19 cellular contexts compared by ENCODE assay signal in genomic region chr12:107179883-107180282, GRCh38.
"Had no signal": no experiment of that assay in that cellular context is flagged by ENCODE, and none has a peak within 500 bp of the region (broad histone marks: within the 10 kb centered on the region; RNA-seq: fewer than 3 reads in every experiment).

No MANE protein-coding gene starts in this region.

- ATAC-seq: activated T-cell treated with anti-CD3 and anti-CD28 coated beads, Interleukin-2, amount 50 U/mL, for 4 hours; gastrocnemius medialis; heart right ventricle; left lung; mucosa of descending colon; naive thymus-derived CD4-positive, alpha-beta T cell had no signal

- H3K27ac Mint-ChIP-seq: activated naive CD4-positive, alpha-beta T cell treated with anti-CD3 and anti-CD28 coated beads, Interleukin-2, amount 50 U/mL, for 24 hours; brain had no signal

- H3K27ac ChIP-seq: gastrocnemius medialis, heart right ventricle, left lung, neutrophil, suprapubic skin, upper lobe of left lung had no signal

- DNase-seq: activated CD4-positive, alpha-beta T cell treated with anti-CD3 and anti-CD28 coated beads, Interleukin-2, amount 50 U/mL, for 48 hours; activated CD4-positive, CD25-positive, alpha-beta regulatory T cell treated with anti-CD3 and anti-CD28 coated beads, Interleukin-2, amount 50 U/mL, for 72 hours; activated effector memory CD4-positive, alpha-beta T cell treated with anti-CD3 and anti-CD28 coated beads, Interleukin-2, amount 50 U/mL, for 16 hours; activated T-cell treated with anti-CD3 and anti-CD28 coated beads, Interleukin-2, amount 50 U/mL, for 4 hours; effector CD8-positive, alpha-beta T cell; gastrocnemius medialis; heart right ventricle; left lung; mucosa of descending colon; naive thymus-derived CD4-positive, alpha-beta T cell; stimulated activated CD4-positive, alpha-beta T cell treated with anti-CD3 and anti-CD28 coated beads, Interleukin-4, amount 100 ng/mL, for 1 hour; stimulated activated naive CD4-positive, alpha-beta T cell; T-helper 9 cell; upper lobe of left lung had no signal

- H3K36me3 ChIP-seq: gastrocnemius medialis, heart right ventricle, left lung, neutrophil, suprapubic skin, upper lobe of left lung had no signal

- H3K27me3 ChIP-seq: gastrocnemius medialis, upper lobe of left lung had no signal

- FAIRE-seq: endothelial cell of umbilical vein had no signal

- H3K9me3 Mint-ChIP-seq: activated naive CD4-positive, alpha-beta T cell treated with anti-CD3 and anti-CD28 coated beads, Interleukin-2, amount 50 U/mL, for 24 hours; activated T-cell treated with anti-CD3 and anti-CD28 coated beads, Interleukin-2, amount 50 U/mL, for 4 hours had no signal

- H3K4me3 ChIP-seq: gastrocnemius medialis, heart right ventricle, left lung, mucosa of descending colon, suprapubic skin, upper lobe of left lung had no signal

- H3K4me3 Mint-ChIP-seq: activated naive CD4-positive, alpha-beta T cell treated with anti-CD3 and anti-CD28 coated beads, Interleukin-2, amount 50 U/mL, for 24 hours; activated T-cell treated with anti-CD3 and anti-CD28 coated beads, Interleukin-2, amount 50 U/mL, for 4 hours; brain; naive thymus-derived CD4-positive, alpha-beta T cell had no signal

- H3K9me3 ChIP-seq: gastrocnemius medialis, left lung, mucosa of descending colon, neutrophil, suprapubic skin, upper lobe of left lung had no signal

- H3K36me3 Mint-ChIP-seq: brain; naive thymus-derived CD4-positive, alpha-beta T cell had no signal

- H3K4me1 ChIP-seq: gastrocnemius medialis, heart right ventricle, left lung, suprapubic skin, upper lobe of left lung had no signal
